8 cellular contexts compared by ENCODE assay signal in the genomic region with DNA sequence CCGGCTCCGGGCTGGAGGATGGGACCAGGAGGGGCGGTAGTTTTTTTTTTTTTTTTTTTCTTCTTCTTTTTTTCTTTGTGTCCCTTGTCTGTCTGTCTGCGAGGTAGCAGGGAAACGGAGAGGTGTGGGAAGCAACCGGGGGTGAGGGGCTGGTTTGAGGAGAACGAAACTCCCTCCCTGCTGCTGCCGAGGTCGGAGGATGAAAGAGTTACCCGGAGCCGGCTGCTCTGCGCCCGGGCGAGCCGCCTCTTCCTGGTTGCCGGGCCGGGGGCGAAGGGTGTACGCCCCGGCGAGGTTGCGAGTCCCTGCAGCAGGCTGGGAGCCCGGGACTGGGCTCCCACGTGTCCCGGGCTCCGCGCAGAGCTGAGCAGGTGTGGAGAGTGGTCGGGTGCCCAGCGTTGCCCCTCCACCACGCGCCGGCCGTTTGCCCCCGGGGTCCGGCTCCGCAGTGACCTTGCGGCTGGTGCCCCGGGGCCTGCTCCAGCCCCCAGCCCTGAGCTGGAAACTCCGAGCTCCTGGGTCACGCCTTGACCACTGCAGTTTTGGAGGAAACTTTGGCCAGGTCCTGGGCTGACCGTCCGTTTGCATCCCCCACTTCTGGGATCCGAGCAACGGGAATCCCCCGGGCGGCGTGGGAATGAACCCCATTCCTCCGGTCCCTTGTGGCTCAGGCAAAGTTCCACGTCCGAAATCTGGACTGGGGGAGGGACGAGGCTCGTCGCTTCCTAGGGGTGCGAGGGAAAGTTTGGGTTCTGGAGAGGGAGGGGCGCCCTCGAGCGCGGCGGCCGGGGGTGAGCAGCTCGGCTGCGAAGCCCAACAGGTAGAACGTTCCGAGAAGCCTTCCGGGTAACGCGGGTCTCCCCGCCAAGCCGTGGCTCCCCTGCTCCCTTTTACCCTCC. TPM values are rescaled to one million over a fixed set of nuclear protein-coding genes. Genes with fewer than 3 reads are reported as not detected.
DNase-seq lines count a peak whose midpoint lies in the region; ATAC-seq and TF ChIP-seq lines count a peak whose summit lies in the region.

No MANE protein-coding gene starts in this region.

- no peaks in the 10 kb centered on the region for H4K20me1 ChIP-seq in OCI-LY1 (ENCODE audit: insufficient read depth, low read length)

- H3K4me2 ChIP-seq in OCI-LY1 (ENCODE audit: low read length) (peak overlapping the region; percentile 94), trophoblast cell (ENCODE audit: low read length) (peak overlapping the region; percentile 72)

- H3K27ac Mint-ChIP-seq in glutamatergic neuron (ENCODE audit: unreplicated experiment) = peak overlapping the region; percentile 80

- H2AFZ ChIP-seq in OCI-LY1 (ENCODE audit: low read length) (no peak overlapping the region), trophoblast cell (ENCODE audit: insufficient read depth, low read length, poor library complexity) (peak overlapping the region; percentile 69)

- H3K4me1 ChIP-seq in OCI-LY1 (ENCODE audit: insufficient read depth, low read length, severe bottlenecking) = peaks cover 42% of the 10 kb centered on the region
- peaks cover 9 to 20% of the 10 kb centered on the region in 2 experiments for H3K4me1 ChIP-seq in trophoblast cell (ENCODE audit: control insufficient read depth in 1 of 2, insufficient read depth in 2 of 2, low read length in 2 of 2)

- no peaks in the 10 kb centered on the region for H3K36me3 Mint-ChIP-seq in glutamatergic neuron (ENCODE audit: unreplicated experiment)

- H3K4me1 Mint-ChIP-seq in glutamatergic neuron (ENCODE audit: low read depth, unreplicated experiment) = peaks cover 5% of the 10 kb centered on the region

- H3K4ac ChIP-seq in trophoblast cell (ENCODE audit: low read depth, low read length) = peak overlapping the region; percentile 77

- DNase-seq in activated gamma-delta T cell treated with Interleukin-2 at 50 U/mL for 16 hours = peak; percentile 53
- peak; percentile 43 for DNase-seq in glutamatergic neuron
- peak; percentile 27 to 63 for DNase-seq in trophoblast cell
- no peak for DNase-seq in DMS153 treated with DMSO at 0.1 percent for 48 hours (lab: John Stamatoyannopoulos, UW; ENCODE audit: unreplicated experiment)
- DNase-seq in middle frontal gyrus (ENCODE audit: extremely low spot score, low spot score) = no peak

- H2BK120ac ChIP-seq in trophoblast cell (ENCODE audit: insufficient read depth, low read length, poor library complexity) = peak overlapping the region; percentile 87

- peak overlapping the region; percentile 47 for H4K12ac ChIP-seq in trophoblast cell (ENCODE audit: low read depth, low read length)

- WGBS in trophoblast cell (ENCODE audit: extremely low coverage, insufficient coverage, insufficient read length) = no CpG with 5 or more reads among the region's 69 CpGs

- no peak for TF ChIP-seq CTCF in OCI-LY1 (IDR thresholded peaks at IDR 0.05; ENCODE audit: low read length)
- no peak for TF ChIP-seq CTCF in glutamatergic neuron (IDR thresholded peaks at IDR 0.05; ENCODE audit: partially characterized antibody, unreplicated experiment)

- peak overlapping the region; percentile 38 for H4K91ac ChIP-seq in trophoblast cell (ENCODE audit: low read depth, low read length)

- peaks cover 8% of the 10 kb centered on the region for H3K27me3 Mint-ChIP-seq in glutamatergic neuron (ENCODE audit: unreplicated experiment)

- no peak overlapping the region for H2AK5ac ChIP-seq in trophoblast cell (ENCODE audit: low read length)

- H3K79me2 ChIP-seq in OCI-LY1 (ENCODE audit: insufficient read depth, low read length) (peaks cover 27% of the 10 kb centered on the region), trophoblast cell (ENCODE audit: control insufficient read depth, insufficient read depth, low read length, poor library complexity) (peaks cover 17% of the 10 kb centered on the region)

- H3K9ac ChIP-seq in OCI-LY1 (ENCODE audit: low read length) = peak overlapping the region; percentile 96
- peak overlapping the region; percentile 76 for H3K9ac ChIP-seq in trophoblast cell (ENCODE audit: low read length)

- no peak overlapping the region for H2BK12ac ChIP-seq in trophoblast cell (ENCODE audit: low read length)

- H2BK5ac ChIP-seq in trophoblast cell (ENCODE audit: low read depth, low read length, poor library complexity) = peak overlapping the region; percentile 77

- no peak for ATAC-seq in GM18519 (IDR thresholded peaks at IDR 0.05; ENCODE audit: low FRiP score, unreplicated experiment)

- H3K4me3 Mint-ChIP-seq in glutamatergic neuron (ENCODE audit: unreplicated experiment) = peak overlapping the region; percentile 98

- H3K9me2 ChIP-seq in OCI-LY1 (ENCODE audit: low read depth, low read length) = no peaks in the 10 kb centered on the region

- peak overlapping the region; percentile 72 for H3K27ac ChIP-seq in OCI-LY1 (ENCODE audit: low read depth, low read length, poor library complexity, severe bottlenecking)
- H3K27ac ChIP-seq in trophoblast cell (ENCODE audit: low read depth, low read length) = peak overlapping the region; percentile 84

- peak overlapping the region; percentile 75 for H3K18ac ChIP-seq in trophoblast cell (ENCODE audit: low read length)

- peaks cover 4% of the 10 kb centered on the region for H3K9me3 Mint-ChIP-seq in glutamatergic neuron (ENCODE audit: unreplicated experiment)

- H3K4me3 ChIP-seq in OCI-LY1 (ENCODE audit: low read depth, low read length, poor library complexity, severe bottlenecking) = peak overlapping the region; percentile 97
- H3K4me3 ChIP-seq in trophoblast cell (ENCODE audit: low read depth, low read length) = peak overlapping the region; percentile 89

- H3F3A ChIP-seq in OCI-LY1 (ENCODE audit: insufficient read depth, low read length) = no peaks in the 10 kb centered on the region

- H3K27me3 ChIP-seq in OCI-LY1 (ENCODE audit: insufficient read depth, low read length) = no peaks in the 10 kb centered on the region
- H3K27me3 ChIP-seq in trophoblast cell (ENCODE audit: insufficient read depth, low read length) = no peaks in the 10 kb centered on the region

- H3K9me3 ChIP-seq in OCI-LY1 (ENCODE audit: low read length) = no peaks in the 10 kb centered on the region
- no peaks in the 10 kb centered on the region for H3K9me3 ChIP-seq in trophoblast cell (ENCODE audit: insufficient read depth, low read depth, low read length)

- H3K23ac ChIP-seq in trophoblast cell (ENCODE audit: low read length) = no peak overlapping the region

- TF ChIP-seq POLR2A in GM19099 (IDR thresholded peaks at IDR 0.05; ENCODE audit: extremely low read depth, insufficient read length, low read depth) = peak; percentile 29

- peak overlapping the region; percentile 79 for H3K14ac ChIP-seq in trophoblast cell (ENCODE audit: low read length)

- H4K8ac ChIP-seq in trophoblast cell (ENCODE audit: low read depth, low read length) = peak overlapping the region; percentile 81

- no peaks in the 10 kb centered on the region for H3K36me3 ChIP-seq in OCI-LY1 (ENCODE audit: insufficient read depth, low read length)
- no peaks in the 10 kb centered on the region for H3K36me3 ChIP-seq in trophoblast cell (ENCODE audit: control insufficient read depth in 1 of 2, insufficient read depth in 2 of 2, low read length in 2 of 2)

- H3K79me1 ChIP-seq in trophoblast cell (ENCODE audit: low read length) = peaks cover 20% of the 10 kb centered on the region

RNA-seq across cellular contexts. Expression of a gene that starts 1.2 kb away (rescaled TPM):
- 11.5 TPM for total RNA-seq in glutamatergic neuron (ENCODE audit: unreplicated experiment)
- polyA plus RNA-seq in trophoblast cell (2013) = 22.6 and 22.9 TPM in 2 replicates

Comparison
In these comparisons a context has a peak if more than half of its experiments do, and no peak if none do; other contexts are left out.
1. DNase-seq: peak in activated gamma-delta T cell treated with Interleukin-2 at 50 U/mL for 16 hours (single experiment), glutamatergic neuron (single experiment) and trophoblast cell (2 of 2); none in DMS153 treated with DMSO at 0.1 percent for 48 hours (single experiment) and middle frontal gyrus (single experiment).